35 cellular contexts compared by ENCODE assay signal in genomic region chr6:96909826-96910225, GRCh38. TPM values are rescaled to one million over a fixed set of nuclear protein-coding genes. Genes with fewer than 3 reads are reported as not detected.
"Had no signal": no experiment of that assay in that cellular context is flagged by ENCODE, and none has a peak within 500 bp of the region (broad histone marks: within the 10 kb centered on the region; RNA-seq: fewer than 3 reads in every experiment).

No MANE protein-coding gene starts in this region.

- H3K4me1 ChIP-seq: ascending aorta had no signal

- H3K27ac ChIP-seq: ascending aorta, cardiac muscle cell, Peyer's patch, RWPE1, WERI-Rb-1 had no signal

- H3K9me3 ChIP-seq: ascending aorta, Peyer's patch had no signal

- H3K4me3 ChIP-seq: ascending aorta, cardiac muscle cell, Peyer's patch had no signal

- DNase-seq: activated CD4-positive, alpha-beta memory T cell treated with anti-CD3 and anti-CD28 coated beads, Interleukin-2, amount 10 ng/mL, durations not matched to agents 7 days and 5 days; activated CD4-positive, alpha-beta T cell treated with anti-CD3 and anti-CD28 coated beads for 1 hour; activated CD4-positive, alpha-beta T cell treated with anti-CD3 and anti-CD28 coated beads for 48 hours; activated CD4-positive, CD25-positive, alpha-beta regulatory T cell; activated CD8-positive, alpha-beta memory T cell treated with anti-CD3 and anti-CD28 coated beads for 24 hours; activated CD8-positive, alpha-beta memory T cell treated with anti-CD3 and anti-CD28 coated beads, Interleukin-2, amount 10 ng/mL, durations not matched to agents 7 days and 5 days; activated CD8-positive, alpha-beta memory T cell treated with anti-CD3 and anti-CD28 coated beads, Interleukin-2, amount 50 U/mL, for 48 hours; activated effector memory CD4-positive, alpha-beta T cell treated with anti-CD3 and anti-CD28 coated beads, Interleukin-2, amount 50 U/mL, for 16 hours; activated naive CD4-positive, alpha-beta T cell treated with Interleukin-2 at 50 U/mL for 16 hours; activated naive CD8-positive, alpha-beta T cell treated with anti-CD3 and anti-CD28 coated beads, Interleukin-2, amount 10 ng/mL, durations not matched to agents 7 days and 5 days; activated T-cell treated with anti-CD3 and anti-CD28 coated beads, Interleukin-2, amount 50 U/mL, for 48 hours; amygdala; Karpas-422; KBM-7; NCI-H1048; NCI-H1105 treated with DMSO at 0.1 percent for 48 hours; NCI-H1436; NCI-H1694; NCI-H1930; NCI-H2081 treated with DMSO at 0.1 percent for 48 hours; NCI-H345; NCI-H82; NK-92 treated with Interleukin-12 subunit alpha and Interleukin-12 subunit beta, amount 100 ng/mL, for 24 hours; PC-3; SIG-M5; T-helper 1 cell; T-helper 2 cell; T1000; WERI-Rb-1 had no signal

- H3K36me3 ChIP-seq: ascending aorta, cardiac muscle cell, Peyer's patch, WERI-Rb-1 had no signal

- H3K27me3 ChIP-seq: ascending aorta, Peyer's patch had no signal

RNA-seq across cellular contexts. Expression of gene KLHL32, which starts 14.7 kb away (rescaled TPM):
- total RNA-seq: ascending aorta, chondrocyte, MCF 10A, PC-3 had no signal
